Comparison of ENCODE assay signal across 8 cellular contexts in the genomic region with DNA sequence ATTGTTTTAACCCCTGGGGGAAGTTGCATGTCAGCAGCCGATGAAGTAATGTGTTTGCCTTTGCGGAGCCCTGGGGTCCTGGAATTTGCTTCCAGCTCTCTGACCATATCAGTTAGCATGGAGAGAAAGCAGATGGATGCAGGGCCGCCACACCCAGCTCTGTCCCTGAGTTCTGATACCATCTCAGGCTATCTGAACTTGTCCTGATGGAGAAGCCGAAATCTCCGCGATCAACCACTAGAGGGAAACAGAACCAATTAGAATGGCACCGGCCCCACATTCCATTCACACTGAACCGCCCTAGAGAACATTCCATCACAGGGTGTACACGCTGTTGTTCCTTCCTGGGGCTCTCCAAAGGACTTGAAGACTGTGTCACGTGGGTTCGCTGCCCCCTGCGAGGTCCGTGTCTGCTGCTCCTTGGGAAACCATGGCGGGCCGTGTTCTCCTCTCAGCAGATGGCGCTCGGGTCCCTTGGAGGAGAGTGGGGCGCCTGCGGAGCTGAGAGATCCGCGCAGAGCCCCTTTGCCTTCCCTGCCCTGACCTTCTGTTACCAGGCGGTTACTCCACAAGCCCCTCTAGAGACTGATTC.
DNase-seq lines count a peak whose midpoint lies in the region; ATAC-seq and TF ChIP-seq lines count a peak whose summit lies in the region.

No MANE protein-coding gene starts in this region.

- H3K27me3 Mint-ChIP-seq in activated T-cell treated with anti-CD3 and anti-CD28 coated beads, Interleukin-2, amount 50 U/mL, for 24 hours: peaks cover 32% of the 10 kb centered on the region
- H3K27me3 Mint-ChIP-seq in naive B cell: peaks cover 34 to 52% (median 43%) of the 10 kb centered on the region in 3 donors

- H3K9me3 ChIP-seq in thoracic aorta: no peaks in the 10 kb centered on the region

- peak overlapping the region; percentile 33 for H3K27ac ChIP-seq in thoracic aorta

- peak in 1 of 2 donors; percentile 25 for ATAC-seq in naive B cell (ENCODE audit: low read depth in 2 of 2)
- peak; percentile 96 for ATAC-seq in thoracic aorta (ENCODE audit: insufficient number of reproducible peaks, low FRiP score, low read depth)
- ATAC-seq in HG03039 (IDR thresholded peaks at IDR 0.05; ENCODE audit: unreplicated experiment): no peak

- DNase-seq in Ammon's horn (ENCODE audit: low spot score) (peak; percentile 75), GM19238 (ENCODE audit: insufficient read length, low spot score) (peak; percentile 16), NCI-H510A treated with DMSO at 0.1 percent for 48 hours (lab: John Stamatoyannopoulos, UW) (peak; percentile 41), fibroblast of the aortic adventitia (ENCODE audit: low read depth) (peak; percentile 99), naive B cell (no peak), thoracic aorta (ENCODE audit: low spot score) (peak; percentile 53)
- DNase-seq in activated T-cell treated with anti-CD3 and anti-CD28 coated beads, Interleukin-2, amount 50 U/mL, for 24 hours: peak; percentile 58

- peak overlapping the region; percentile 57 for H3K4me3 Mint-ChIP-seq in activated T-cell treated with anti-CD3 and anti-CD28 coated beads, Interleukin-2, amount 50 U/mL, for 24 hours
- peak overlapping the region in 5 of 8 donors; percentile 26 to 77 (median 59) for H3K4me3 Mint-ChIP-seq in naive B cell

- no peaks in the 10 kb centered on the region for H3K36me3 ChIP-seq in thoracic aorta

- no peaks in the 10 kb centered on the region for H3K36me3 Mint-ChIP-seq in activated T-cell treated with anti-CD3 and anti-CD28 coated beads, Interleukin-2, amount 50 U/mL, for 24 hours (ENCODE audit: low read depth)
- H3K36me3 Mint-ChIP-seq in naive B cell: no peaks in the 10 kb centered on the region

- peaks cover 6% of the 10 kb centered on the region for H3K4me1 Mint-ChIP-seq in activated T-cell treated with anti-CD3 and anti-CD28 coated beads, Interleukin-2, amount 50 U/mL, for 24 hours (ENCODE audit: low read depth)
- H3K4me1 Mint-ChIP-seq in naive B cell: peaks cover 5 to 13% (median 6%) of the 10 kb centered on the region in 3 donors

- H3K4me3 ChIP-seq in fibroblast of the aortic adventitia (ENCODE audit: low read depth, low read length): no peak overlapping the region
- H3K4me3 ChIP-seq in thoracic aorta: peak overlapping the region; percentile 44

- H3K9me3 Mint-ChIP-seq in activated T-cell treated with anti-CD3 and anti-CD28 coated beads, Interleukin-2, amount 50 U/mL, for 24 hours: no peaks in the 10 kb centered on the region
- H3K9me3 Mint-ChIP-seq in naive B cell: no peaks in the 10 kb centered on the region

- peak; percentile 75 for TF ChIP-seq CTCF in fibroblast of the aortic adventitia (IDR thresholded peaks at IDR 0.05; ENCODE audit: insufficient read depth, low read length)
- peak; percentile 74 for TF ChIP-seq CTCF in thoracic aorta (IDR thresholded peaks at IDR 0.05)

- peaks cover 23 to 42% of the 10 kb centered on the region in 2 donors for H3K4me1 ChIP-seq in thoracic aorta (ENCODE audit: control insufficient read depth in 1 of 2, low read depth in 2 of 2)

- H3K27me3 ChIP-seq in thoracic aorta (replicated peaks; ENCODE audit: insufficient read depth): no peaks in the 10 kb centered on the region

- no peak overlapping the region for H3K27ac Mint-ChIP-seq in activated T-cell treated with anti-CD3 and anti-CD28 coated beads, Interleukin-2, amount 50 U/mL, for 24 hours
- no peak overlapping the region for H3K27ac Mint-ChIP-seq in naive B cell
